Comparison of ENCODE assay signal across 19 cellular contexts in the genomic region with DNA sequence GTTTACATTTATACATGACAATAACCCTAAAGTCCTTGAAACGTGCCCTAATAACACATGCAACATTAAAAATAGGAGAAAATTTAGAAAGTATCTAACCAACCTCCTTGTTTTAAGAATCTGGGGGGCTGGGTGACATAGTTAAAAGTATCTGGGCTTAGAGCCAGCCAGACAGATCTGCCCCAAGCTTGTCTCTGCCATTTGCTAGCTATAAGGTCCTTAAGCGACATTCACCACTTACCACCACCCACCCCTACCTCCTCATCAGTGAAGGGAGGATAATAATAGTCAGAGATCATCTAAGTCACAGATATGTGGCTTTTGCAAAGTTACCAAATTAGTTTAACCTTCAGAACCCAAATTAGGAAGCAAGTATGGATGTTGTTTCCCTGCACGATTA. TPM values are rescaled to one million over a fixed set of nuclear protein-coding genes. Genes with fewer than 3 reads are reported as not detected.
DNase-seq lines count a peak whose midpoint lies in the region; ATAC-seq and TF ChIP-seq lines count a peak whose summit lies in the region.
"Had no signal": no experiment of that assay in that cellular context is flagged by ENCODE, and none has a peak within 500 bp of the region (broad histone marks: within the 10 kb centered on the region; RNA-seq: fewer than 3 reads in every experiment).

No MANE protein-coding gene starts in this region.

- TF ChIP-seq CTCF in PC-9 (conservative IDR thresholded peaks at IDR 0.05): no peak
- TF ChIP-seq CTCF in prostate gland (IDR thresholded peaks at IDR 0.05): no peak

- POLR2A ChIA-PET in PC-9 (lab: Charles Lee; ENCODE audit: unreplicated experiment): interaction anchor here (0.7 kb wide), 1 partner anchor 79 kb away, joined by 8 read pairs; no protein-coding TSS in a partner anchor

- H3K27ac Mint-ChIP-seq in stimulated activated effector memory CD8-positive, alpha-beta T cell treated with anti-CD3 and anti-CD28 coated beads, Interleukin-12 subunit alpha, Interleukin-12 subunit beta, amount 100 ng/mL, for 72 hours: no peak overlapping the region

- no TSS peak for BruUV-seq in PC-9 (replicated peaks; lab: Mats Ljungman, UMichigan)

- peak overlapping the region; percentile 65; the same call in 1 of the 2 replicates for H3K27ac ChIP-seq in GM23248
- no peak overlapping the region for H3K27ac ChIP-seq in PC-9
- H3K27ac ChIP-seq in epithelial cell of prostate: peak overlapping the region; percentile 86
- H3K27ac ChIP-seq in prostate gland: peak overlapping the region; percentile 44 to 53

- H3K79me2 ChIP-seq in GM23248 (ENCODE audit: insufficient read depth): no peaks in the 10 kb centered on the region
- no peaks in the 10 kb centered on the region for H3K79me2 ChIP-seq in PC-9 (ENCODE audit: low read depth)

- H2AFZ ChIP-seq in GM23248 (no peak overlapping the region), PC-9 (no peak overlapping the region)

- H3F3A ChIP-seq in GM23248 (ENCODE audit: insufficient read depth) (peaks cover 43% of the 10 kb centered on the region), PC-9 (ENCODE audit: insufficient read depth, low read depth) (peaks cover 25% of the 10 kb centered on the region; the same call in 1 of the 2 replicates)

- no peaks in the 10 kb centered on the region for H3K9me3 ChIP-seq in GM23248 (ENCODE audit: low read depth)
- H3K9me3 ChIP-seq in PC-9 (ENCODE audit: insufficient read depth, low read depth): no peaks in the 10 kb centered on the region
- no peaks in the 10 kb centered on the region for H3K9me3 ChIP-seq in prostate gland
- H3K9me3 ChIP-seq: HAP-1 had no signal

- no peak overlapping the region for H3K4me3 ChIP-seq in GM23248
- no peak overlapping the region for H3K4me3 ChIP-seq in PC-9
- H3K4me3 ChIP-seq in prostate gland: no peak overlapping the region
- H3K4me3 ChIP-seq: HAP-1 had no signal

- 87 to 92% methylated on average over 3 of the region's 3 CpGs for WGBS in GM23248 (ENCODE audit: low coverage in 1 of 2, low lambda C conversion rate in 2 of 2, missing lambda C conversion rate in 2 of 2), 2 experiments
- WGBS in prostate gland: 80% methylated on average over 3 of the region's 3 CpGs

- ATAC-seq in stimulated activated effector memory CD8-positive, alpha-beta T cell treated with anti-CD3 and anti-CD28 coated beads, Interleukin-12 subunit alpha, Interleukin-12 subunit beta, amount 100 ng/mL, for 72 hours: no peak
- ATAC-seq: Panc1, Right ventricle myocardium inferior had no signal

- no peak for TF ChIP-seq POLR2A in prostate gland (IDR thresholded peaks at IDR 0.05)

- peak overlapping the region; percentile 49 for H3K4me2 ChIP-seq in GM23248 (ENCODE audit: unreplicated experiment)
- H3K4me2 ChIP-seq in PC-9: peak overlapping the region; percentile 50; the same call in 1 of the 2 replicates

- H3K36me3 ChIP-seq in GM23248 (ENCODE audit: low read depth): no peaks in the 10 kb centered on the region
- H3K36me3 ChIP-seq in PC-9 (ENCODE audit: low read depth): no peaks in the 10 kb centered on the region
- H3K36me3 ChIP-seq in prostate gland: no peaks in the 10 kb centered on the region
- H3K36me3 ChIP-seq: HAP-1 had no signal

- in situ Hi-C loops in GM23248 (cut with MboI): no loop called here

- DNase-seq in GM23248: no peak
- no peak for DNase-seq in PC-9
- no peak for DNase-seq in epithelial cell of prostate (ENCODE audit: low read depth, low spot score)
- DNase-seq in prostate gland (ENCODE audit: low spot score): no peak
- DNase-seq in stimulated activated effector memory CD8-positive, alpha-beta T cell treated with anti-CD3 and anti-CD28 coated beads, Interleukin-12 subunit alpha, Interleukin-12 subunit beta, amount 100 ng/mL, for 72 hours (ENCODE audit: low spot score in 2 of 2): no peak
- DNase-seq in NCI-H187 treated with DMSO at 0.1 percent for 48 hours (lab: John Stamatoyannopoulos, UW): no peak
- DNase-seq in GM19238 (ENCODE audit: insufficient read length, low spot score): no peak
- DNase-seq in COLO829 (ENCODE audit: low spot score): no peak
- DNase-seq: C1 segment of cervical spinal cord; CD8-positive, alpha-beta memory T cell; DMS79; KBM-7; NCI-H1417; NCI-H187; NCI-H226; NCI-H524 treated with DMSO at 0.1 percent for 48 hours had no signal

- peaks cover 11% of the 10 kb centered on the region for H3K4me1 Mint-ChIP-seq in stimulated activated effector memory CD8-positive, alpha-beta T cell treated with anti-CD3 and anti-CD28 coated beads, Interleukin-12 subunit alpha, Interleukin-12 subunit beta, amount 100 ng/mL, for 72 hours

- H3K4me3 Mint-ChIP-seq in stimulated activated effector memory CD8-positive, alpha-beta T cell treated with anti-CD3 and anti-CD28 coated beads, Interleukin-12 subunit alpha, Interleukin-12 subunit beta, amount 100 ng/mL, for 72 hours: no peak overlapping the region

- intact Hi-C loops in PC-9 (cut with micrococcal nuclease; ENCODE audit: unreplicated experiment): loop anchor here (2.0 kb wide), 2 partner anchors 14 to 24 kb away; no protein-coding TSS in a partner anchor
- intact Hi-C loops in prostate gland (cut with DNase I): no loop called here

- no peak overlapping the region for H3K9ac ChIP-seq in GM23248

- no peaks in the 10 kb centered on the region for H3K27me3 ChIP-seq in GM23248 (replicated peaks; ENCODE audit: insufficient read depth)
- H3K27me3 ChIP-seq in PC-9 (ENCODE audit: insufficient read depth, low read depth): no peaks in the 10 kb centered on the region
- H3K27me3 ChIP-seq in prostate gland (replicated peaks; ENCODE audit: insufficient read depth): no peaks in the 10 kb centered on the region

- CTCF ChIA-PET in PC-9 (lab: Charles Lee): no interaction called here

- H4K20me1 ChIP-seq in GM23248 (ENCODE audit: insufficient read depth) (no peaks in the 10 kb centered on the region), PC-9 (ENCODE audit: insufficient read depth) (no peaks in the 10 kb centered on the region)

- no peaks in the 10 kb centered on the region for H3K9me3 Mint-ChIP-seq in stimulated activated effector memory CD8-positive, alpha-beta T cell treated with anti-CD3 and anti-CD28 coated beads, Interleukin-12 subunit alpha, Interleukin-12 subunit beta, amount 100 ng/mL, for 72 hours
- H3K9me3 Mint-ChIP-seq: CD8-positive, alpha-beta memory T cell had no signal

- H3K4me1 ChIP-seq in GM23248 (ENCODE audit: insufficient read depth): peaks cover 51% of the 10 kb centered on the region
- H3K4me1 ChIP-seq in PC-9 (replicated peaks; ENCODE audit: insufficient read depth): peaks cover 33% of the 10 kb centered on the region
- H3K4me1 ChIP-seq in prostate gland (replicated peaks): peaks cover 2% of the 10 kb centered on the region

- H3K36me3 Mint-ChIP-seq in stimulated activated effector memory CD8-positive, alpha-beta T cell treated with anti-CD3 and anti-CD28 coated beads, Interleukin-12 subunit alpha, Interleukin-12 subunit beta, amount 100 ng/mL, for 72 hours: no peaks in the 10 kb centered on the region
- H3K36me3 Mint-ChIP-seq: CD8-positive, alpha-beta memory T cell had no signal

- no peaks in the 10 kb centered on the region for H3K9me2 ChIP-seq in GM23248 (ENCODE audit: insufficient read depth)
- no peaks in the 10 kb centered on the region for H3K9me2 ChIP-seq in PC-9 (ENCODE audit: insufficient read depth)

RNA-seq across cellular contexts. Expression of a gene that starts 33.8 kb away (rescaled TPM):
- 150 and 179 TPM in 2 replicates for total RNA-seq in GM23248 (2014; rRNA removed; shearing (Covaris generic))
- polyA plus RNA-seq in GM23248 (2016; fragmentation: Nextera tagmentation; extraction: Ambion mirVana): 188 and 196 TPM in 2 replicates
- total RNA-seq in PC-9 (2021): 234 and 289 TPM in 2 replicates
- 100 to 1,000 TPM; 251 to 256 TPM for total RNA-seq in prostate gland
